ENCODE assay signal across 19 cellular contexts in the genomic region with DNA sequence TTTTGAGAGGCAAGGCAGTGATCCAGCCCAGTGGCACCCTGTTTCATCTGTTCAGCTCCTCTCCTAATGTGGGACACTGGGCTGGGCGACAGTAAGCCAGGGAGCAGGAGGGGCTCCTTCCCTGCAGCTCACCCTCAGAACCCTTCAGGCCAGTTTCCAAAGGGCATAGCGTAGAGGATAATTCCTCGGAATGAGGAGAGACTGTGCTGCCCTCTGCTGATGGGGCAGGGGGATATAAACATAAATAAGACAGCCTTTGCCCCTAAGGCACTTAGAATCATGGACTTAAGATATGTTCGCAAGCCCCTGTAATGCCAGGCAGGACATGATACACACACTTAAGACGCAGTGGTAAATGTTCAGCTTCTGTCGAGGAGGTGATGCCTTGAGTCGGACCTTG. TPM values are rescaled to one million over a fixed set of nuclear protein-coding genes. Genes with fewer than 3 reads are reported as not detected.
"Had no signal": no experiment of that assay in that cellular context is flagged by ENCODE, and none has a peak within 500 bp of the region (broad histone marks: within the 10 kb centered on the region; RNA-seq: fewer than 3 reads in every experiment).

No MANE protein-coding gene starts in this region.

- H3K9me3 ChIP-seq: ascending aorta, lower lobe of right lung, thyroid gland had no signal

- H3K4me3 ChIP-seq: ascending aorta, lower lobe of right lung, thyroid gland had no signal

- ATAC-seq: activated T-cell treated with anti-CD3 and anti-CD28 coated beads, Interleukin-2, amount 50 U/mL, for 4 hours; left colon; lower lobe of right lung; natural killer cell had no signal

- H3K27me3 ChIP-seq: ascending aorta, thyroid gland had no signal

- H3K27ac ChIP-seq: ascending aorta, lower lobe of right lung, thyroid gland had no signal

- DNase-seq: activated CD4-positive, alpha-beta T cell treated with anti-CD3 and anti-CD28 coated beads, Interleukin-2, amount 50 U/mL, for 1 hour; activated CD4-positive, CD25-positive, alpha-beta regulatory T cell treated with anti-CD3 and anti-CD28 coated beads, Interleukin-2, amount 50 U/mL, for 72 hours; activated CD8-positive, alpha-beta memory T cell treated with anti-CD3 and anti-CD28 coated beads, Interleukin-2, amount 50 U/mL, for 4 hours; activated naive CD4-positive, alpha-beta T cell treated with anti-CD3 and anti-CD28 coated beads, Interleukin-2, amount 10 ng/mL, durations not matched to agents 7 days and 5 days; activated T-cell treated with anti-CD3 and anti-CD28 coated beads, Interleukin-2, amount 50 U/mL, for 4 hours; cortex of kidney; effector CD4-positive, alpha-beta T cell; foreskin fibroblast; hippocampal formation; islet precursor cell; left colon; lower lobe of right lung; natural killer cell; nucleus accumbens; posterior cingulate gyrus; stimulated activated naive CD4-positive, alpha-beta T cell; SW 1271; thyroid gland had no signal

- H3K4me1 ChIP-seq: ascending aorta, lower lobe of right lung had no signal

RNA-seq across cellular contexts. Expression of a gene that starts 27.9 kb away (rescaled TPM):
- total RNA-seq: ascending aorta had no signal
